Comparison of ENCODE assay signal across 8 cellular contexts in the genomic region with DNA sequence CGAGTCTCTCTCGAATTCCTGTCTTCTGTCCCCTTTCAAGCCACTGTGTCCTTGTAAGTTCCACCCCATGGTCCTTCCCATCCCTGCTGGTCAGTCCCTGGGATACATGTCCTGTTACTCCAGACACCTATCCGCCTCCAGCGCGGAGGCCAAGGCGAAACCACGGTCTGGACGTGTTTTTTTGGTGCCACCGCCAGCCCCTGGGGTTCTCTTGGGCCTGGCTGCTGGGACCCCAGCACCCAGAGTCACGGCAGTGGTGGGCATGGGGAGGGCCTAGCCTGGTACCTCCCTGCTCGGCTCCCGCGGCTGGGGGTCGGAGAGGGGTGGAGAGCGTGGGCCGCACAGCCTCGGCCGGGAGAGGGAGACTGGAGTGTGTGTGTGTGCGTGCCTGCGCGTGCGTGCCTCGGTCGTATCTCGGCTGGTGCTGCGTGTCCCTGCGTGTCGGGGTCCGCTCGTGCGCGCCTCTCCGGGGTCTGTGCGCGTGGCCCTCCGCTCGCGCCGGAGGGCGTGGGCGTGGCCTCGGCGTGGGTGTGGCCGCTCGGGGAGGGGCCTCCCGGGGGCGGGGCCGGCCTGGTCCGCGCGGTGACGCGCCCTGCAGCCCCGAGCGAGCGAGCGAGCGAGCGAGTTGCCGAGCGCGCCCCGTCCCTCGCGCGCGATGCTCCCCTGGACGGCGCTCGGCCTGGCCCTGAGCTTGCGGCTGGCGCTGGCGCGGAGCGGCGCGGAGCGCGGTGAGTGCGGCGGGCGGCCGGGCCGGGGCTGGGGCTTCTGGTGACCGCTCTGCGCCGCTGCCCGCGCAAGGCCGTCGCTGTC. TPM values are rescaled to one million over a fixed set of nuclear protein-coding genes. Genes with fewer than 3 reads are reported as not detected.
DNase-seq lines count a peak whose midpoint lies in the region; ATAC-seq and TF ChIP-seq lines count a peak whose summit lies in the region.

A gene with protein sequence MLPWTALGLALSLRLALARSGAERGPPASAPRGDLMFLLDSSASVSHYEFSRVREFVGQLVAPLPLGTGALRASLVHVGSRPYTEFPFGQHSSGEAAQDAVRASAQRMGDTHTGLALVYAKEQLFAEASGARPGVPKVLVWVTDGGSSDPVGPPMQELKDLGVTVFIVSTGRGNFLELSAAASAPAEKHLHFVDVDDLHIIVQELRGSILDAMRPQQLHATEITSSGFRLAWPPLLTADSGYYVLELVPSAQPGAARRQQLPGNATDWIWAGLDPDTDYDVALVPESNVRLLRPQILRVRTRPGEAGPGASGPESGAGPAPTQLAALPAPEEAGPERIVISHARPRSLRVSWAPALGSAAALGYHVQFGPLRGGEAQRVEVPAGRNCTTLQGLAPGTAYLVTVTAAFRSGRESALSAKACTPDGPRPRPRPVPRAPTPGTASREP (plus strand): TSS at position 597 of the 810 bp plus-strand sequence. CDS start 59 bp downstream, at position 656.

- H3K9me3 Mint-ChIP-seq in natural killer cell treated with Interleukin-12 subunit alpha and Interleukin-12 subunit beta and Interleukin-15 and Interleukin-18, amount 100 ng/mL, for 72 hours: no peaks in the 10 kb centered on the region

- peaks cover 0 to 3% of the 10 kb centered on the region in 2 donors for H3K4me1 Mint-ChIP-seq in natural killer cell treated with Interleukin-12 subunit alpha and Interleukin-12 subunit beta and Interleukin-15 and Interleukin-18, amount 100 ng/mL, for 72 hours (ENCODE audit: low read depth in 2 of 2)

- TF ChIP-seq CTCF in fibroblast of pulmonary artery (IDR thresholded peaks at IDR 0.05; ENCODE audit: low read length, missing control alignments): no peak

- DNase-seq in DMS79 treated with DMSO at 0.1 percent for 48 hours (lab: John Stamatoyannopoulos, UW) (peak; percentile 18), DMS79 (lab: John Stamatoyannopoulos, UW) (no peak), NCI-H82 treated with DMSO at 0.1 percent for 48 hours (lab: John Stamatoyannopoulos, UW; ENCODE audit: unreplicated experiment) (peak; percentile 46), activated gamma-delta T cell (lab: John Stamatoyannopoulos, UW) (peak; percentile 31), fibroblast of pulmonary artery (ENCODE audit: low read depth) (peak; percentile 65)
- DNase-seq in natural killer cell treated with Interleukin-12 subunit alpha and Interleukin-12 subunit beta and Interleukin-15 and Interleukin-18, amount 100 ng/mL, for 72 hours (ENCODE audit: low spot score): peak; percentile 78
- DNase-seq in stimulated activated naive CD4-positive, alpha-beta T cell (lab: John Stamatoyannopoulos, UW): peak; percentile 21 to 51 (median 40)

- no peaks in the 10 kb centered on the region for H3K36me3 Mint-ChIP-seq in natural killer cell treated with Interleukin-12 subunit alpha and Interleukin-12 subunit beta and Interleukin-15 and Interleukin-18, amount 100 ng/mL, for 72 hours

- H3K27ac Mint-ChIP-seq in natural killer cell treated with Interleukin-12 subunit alpha and Interleukin-12 subunit beta and Interleukin-15 and Interleukin-18, amount 100 ng/mL, for 72 hours: no peak within 1 kb of the TSS

- peak within 1 kb of the TSS; percentile 52 for H3K4me3 ChIP-seq in fibroblast of pulmonary artery (replicated peaks; ENCODE audit: low read depth, low read length)

- H3K27me3 Mint-ChIP-seq in natural killer cell treated with Interleukin-12 subunit alpha and Interleukin-12 subunit beta and Interleukin-15 and Interleukin-18, amount 100 ng/mL, for 72 hours: peaks cover 0 to 6% of the 10 kb centered on the region in 2 donors

- peak; percentile 80 to 91 for ATAC-seq in natural killer cell treated with Interleukin-12 subunit alpha and Interleukin-12 subunit beta and Interleukin-15 and Interleukin-18, amount 100 ng/mL, for 72 hours
- no peak for ATAC-seq in GM18498 (IDR thresholded peaks at IDR 0.05; ENCODE audit: unreplicated experiment)

- H3K4me3 Mint-ChIP-seq in natural killer cell treated with Interleukin-12 subunit alpha and Interleukin-12 subunit beta and Interleukin-15 and Interleukin-18, amount 100 ng/mL, for 72 hours: peak within 1 kb of the TSS; percentile 57

RNA-seq across cellular contexts. Expression of the gene that starts here (rescaled TPM):
- total RNA-seq in natural killer cell treated with Interleukin-12 subunit alpha and Interleukin-12 subunit beta and Interleukin-15 and Interleukin-18, amount 100 ng/mL, for 72 hours: 1 to 10 TPM; 1.3 to 7.7 TPM
